10 cellular contexts compared by ENCODE assay signal in genomic region chr12:93990832-93991748, GRCh38.
DNase-seq lines count a peak whose midpoint lies in the region; ATAC-seq and TF ChIP-seq lines count a peak whose summit lies in the region.
"Had no signal": no experiment of that assay in that cellular context is flagged by ENCODE, and none has a peak within 500 bp of the region (broad histone marks: within the 10 kb centered on the region; RNA-seq: fewer than 3 reads in every experiment).

No MANE protein-coding gene starts in this region.

- H2AK5ac ChIP-seq in neuronal stem cell (ENCODE audit: low read depth, low read length): no peak overlapping the region

- H3K9me3 Mint-ChIP-seq in Caco-2 (ENCODE audit: unreplicated experiment): no peaks in the 10 kb centered on the region
- H3K9me3 Mint-ChIP-seq in stimulated activated effector memory CD8-positive, alpha-beta T cell treated with anti-CD3 and anti-CD28 coated beads, Interleukin-12 subunit alpha, Interleukin-12 subunit beta, amount 100 ng/mL, for 72 hours: no peaks in the 10 kb centered on the region
- H3K9me3 Mint-ChIP-seq in activated T-cell treated with anti-CD3 and anti-CD28 coated beads, Interleukin-2, amount 50 U/mL, for 24 hours: no peaks in the 10 kb centered on the region
- H3K9me3 Mint-ChIP-seq: activated B cell treated with CpG ODN at 0.5 μM for 24 hours; stimulated activated naive CD8-positive, alpha-beta T cell treated with anti-CD3 and anti-CD28 coated beads, Interleukin-15, Interleukin-2, amounts not matched to agents 100 ng/mL and 50 ng/mL, for 24 hours had no signal

- DNase-seq in Caco-2 (peak; percentile 49 to 53), Peyer's patch (peak in 2 of 3 donors; percentile 50 to 59), foreskin keratinocyte (no peak), neuronal stem cell (ENCODE audit: low spot score) (peak; percentile 43)
- no peak for DNase-seq in stimulated activated effector memory CD8-positive, alpha-beta T cell treated with anti-CD3 and anti-CD28 coated beads, Interleukin-12 subunit alpha, Interleukin-12 subunit beta, amount 100 ng/mL, for 72 hours (ENCODE audit: low spot score in 2 of 2)
- DNase-seq in activated T-cell treated with anti-CD3 and anti-CD28 coated beads, Interleukin-2, amount 50 U/mL, for 24 hours: no peak
- DNase-seq: activated B cell treated with CpG ODN at 0.5 μM for 24 hours had no signal

- TF ChIP-seq CTCF in Caco-2 (IDR thresholded peaks at IDR 0.05; ENCODE audit: insufficient read depth in 1 of 2, low read depth in 1 of 2, low read length in 1 of 2, severe bottlenecking in 1 of 2, unreplicated experiment in 1 of 2): peak in 1 of 2 experiments; percentile 32
- TF ChIP-seq CTCF in Peyer's patch (IDR thresholded peaks at IDR 0.05): peak in 4 of 6 experiments; percentile 9 to 57 (median 49)
- TF ChIP-seq CTCF in foreskin keratinocyte (conservative IDR thresholded peaks at IDR 0.05): peak; percentile 56

- H3K4me3 Mint-ChIP-seq in Caco-2 (ENCODE audit: unreplicated experiment): no peak overlapping the region
- H3K4me3 Mint-ChIP-seq in stimulated activated effector memory CD8-positive, alpha-beta T cell treated with anti-CD3 and anti-CD28 coated beads, Interleukin-12 subunit alpha, Interleukin-12 subunit beta, amount 100 ng/mL, for 72 hours: no peak overlapping the region
- no peak overlapping the region for H3K4me3 Mint-ChIP-seq in activated T-cell treated with anti-CD3 and anti-CD28 coated beads, Interleukin-2, amount 50 U/mL, for 24 hours
- H3K4me3 Mint-ChIP-seq: activated B cell treated with CpG ODN at 0.5 μM for 24 hours; stimulated activated naive CD8-positive, alpha-beta T cell treated with anti-CD3 and anti-CD28 coated beads, Interleukin-15, Interleukin-2, amounts not matched to agents 100 ng/mL and 50 ng/mL, for 24 hours had no signal

- ATAC-seq in foreskin keratinocyte: peak; percentile 21
- no peak for ATAC-seq in GM21723 (IDR thresholded peaks at IDR 0.05; ENCODE audit: unreplicated experiment)
- ATAC-seq in GM18505 (IDR thresholded peaks at IDR 0.05; ENCODE audit: unreplicated experiment): no peak
- no peak for ATAC-seq in stimulated activated effector memory CD8-positive, alpha-beta T cell treated with anti-CD3 and anti-CD28 coated beads, Interleukin-12 subunit alpha, Interleukin-12 subunit beta, amount 100 ng/mL, for 72 hours

- no CpG with 5 or more reads among the region's 20 CpGs for WGBS in neuronal stem cell (ENCODE audit: extremely low coverage in 2 of 2, insufficient read length in 2 of 2, insufficient replicate concordance in 1 of 2), 2 donors

- no peaks in the 10 kb centered on the region for H3K27me3 Mint-ChIP-seq in Caco-2 (ENCODE audit: insufficient read depth, unreplicated experiment)
- H3K27me3 Mint-ChIP-seq in activated T-cell treated with anti-CD3 and anti-CD28 coated beads, Interleukin-2, amount 50 U/mL, for 24 hours: no peaks in the 10 kb centered on the region
- H3K27me3 Mint-ChIP-seq: stimulated activated naive CD8-positive, alpha-beta T cell treated with anti-CD3 and anti-CD28 coated beads, Interleukin-15, Interleukin-2, amounts not matched to agents 100 ng/mL and 50 ng/mL, for 24 hours had no signal

- no peak overlapping the region for H2BK120ac ChIP-seq in neuronal stem cell (ENCODE audit: low read depth, low read length)

- H3K36me3 ChIP-seq in Caco-2 (ENCODE audit: control insufficient read depth, insufficient read depth, low read length) (no peaks in the 10 kb centered on the region), Peyer's patch (no peaks in the 10 kb centered on the region), neuronal stem cell (replicated peaks in 1 of 2; ENCODE audit: control insufficient read depth in 2 of 2, insufficient read depth in 2 of 2, low read length in 2 of 2) (no peaks in the 10 kb centered on the region)

- no peak overlapping the region for H3K23ac ChIP-seq in neuronal stem cell (ENCODE audit: low read depth, low read length, poor library complexity)

- H3K14ac ChIP-seq in neuronal stem cell (ENCODE audit: low read length): no peak overlapping the region

- no peaks in the 10 kb centered on the region for H3K27me3 ChIP-seq in Caco-2 (replicated peaks; ENCODE audit: control insufficient read depth, insufficient read depth, low read length)
- no peaks in the 10 kb centered on the region for H3K27me3 ChIP-seq in Peyer's patch
- H3K27me3 ChIP-seq in foreskin keratinocyte: no peaks in the 10 kb centered on the region
- no peaks in the 10 kb centered on the region for H3K27me3 ChIP-seq in neuronal stem cell (ENCODE audit: control insufficient read depth in 3 of 3, insufficient read depth in 3 of 3, low read depth in 1 of 3, low read length in 3 of 3)

- H3K4me1 ChIP-seq in Caco-2: no peaks in the 10 kb centered on the region
- H3K4me1 ChIP-seq in Peyer's patch: no peaks in the 10 kb centered on the region
- H3K4me1 ChIP-seq in foreskin keratinocyte: no peaks in the 10 kb centered on the region
- peaks cover 4 to 5% of the 10 kb centered on the region in 2 donors for H3K4me1 ChIP-seq in neuronal stem cell (ENCODE audit: control insufficient read depth in 2 of 2, insufficient read depth in 1 of 2, low read depth in 1 of 2, low read length in 2 of 2)

- no peak overlapping the region for H2BK5ac ChIP-seq in neuronal stem cell (ENCODE audit: low read length)

- BruUV-seq in Caco-2 (replicated peaks; lab: Mats Ljungman, UMichigan): no TSS peak

- H3K9ac ChIP-seq in neuronal stem cell (ENCODE audit: low read depth, low read length, poor library complexity): no peak overlapping the region

- POLR2A ChIA-PET in Caco-2 (lab: Charles Lee): no interaction called here

- H3K4ac ChIP-seq in neuronal stem cell (ENCODE audit: low read length): no peak overlapping the region

- intact Hi-C loops in Caco-2 (cut with micrococcal nuclease; ENCODE audit: unreplicated experiment): loop anchor here (5.0 kb wide), 2 partner anchors 86 to 111 kb away; no protein-coding TSS in a partner anchor

- H3K4me1 Mint-ChIP-seq in Caco-2 (ENCODE audit: low read depth, unreplicated experiment): no peaks in the 10 kb centered on the region
- H3K4me1 Mint-ChIP-seq in stimulated activated effector memory CD8-positive, alpha-beta T cell treated with anti-CD3 and anti-CD28 coated beads, Interleukin-12 subunit alpha, Interleukin-12 subunit beta, amount 100 ng/mL, for 72 hours: no peaks in the 10 kb centered on the region
- H3K4me1 Mint-ChIP-seq in activated T-cell treated with anti-CD3 and anti-CD28 coated beads, Interleukin-2, amount 50 U/mL, for 24 hours (ENCODE audit: low read depth): peaks cover 4% of the 10 kb centered on the region
- H3K4me1 Mint-ChIP-seq: activated B cell treated with CpG ODN at 0.5 μM for 24 hours had no signal

- peak overlapping the region; percentile 85 for H2AFZ ChIP-seq in neuronal stem cell (ENCODE audit: low read length)

- CTCF ChIA-PET in Caco-2 (lab: Charles Lee): interaction anchor here (0.6 to 1.7 kb wide), 5 partner anchors 84 to 408 kb away, joined by 3 to 7 read pairs (median 3); no protein-coding TSS in a partner anchor

- no peak overlapping the region for H3K27ac Mint-ChIP-seq in Caco-2 (ENCODE audit: unreplicated experiment)
- H3K27ac Mint-ChIP-seq in stimulated activated effector memory CD8-positive, alpha-beta T cell treated with anti-CD3 and anti-CD28 coated beads, Interleukin-12 subunit alpha, Interleukin-12 subunit beta, amount 100 ng/mL, for 72 hours: no peak overlapping the region
- H3K27ac Mint-ChIP-seq in activated T-cell treated with anti-CD3 and anti-CD28 coated beads, Interleukin-2, amount 50 U/mL, for 24 hours: no peak overlapping the region
- H3K27ac Mint-ChIP-seq: activated B cell treated with CpG ODN at 0.5 μM for 24 hours; stimulated activated naive CD8-positive, alpha-beta T cell treated with anti-CD3 and anti-CD28 coated beads, Interleukin-15, Interleukin-2, amounts not matched to agents 100 ng/mL and 50 ng/mL, for 24 hours had no signal

- no peak overlapping the region for H3K27ac ChIP-seq in Peyer's patch
- H3K27ac ChIP-seq in foreskin keratinocyte: no peak overlapping the region
- no peak overlapping the region for H3K27ac ChIP-seq in neuronal stem cell (replicated peaks; ENCODE audit: low read length)

- no peaks in the 10 kb centered on the region for H3K9me3 ChIP-seq in Caco-2
- H3K9me3 ChIP-seq in Peyer's patch: no peaks in the 10 kb centered on the region
- H3K9me3 ChIP-seq in neuronal stem cell (replicated peaks in 1 of 2; ENCODE audit: control insufficient read depth in 2 of 2, insufficient read depth in 1 of 2, low read depth in 1 of 2, low read length in 2 of 2): no peaks in the 10 kb centered on the region

- H3K18ac ChIP-seq in neuronal stem cell (ENCODE audit: low read length): peak overlapping the region; percentile 49

- no peak for TF ChIP-seq POLR2A in Peyer's patch (IDR thresholded peaks at IDR 0.05)
- no peak for TF ChIP-seq POLR2A in GM18505 (IDR thresholded peaks at IDR 0.05; ENCODE audit: borderline replicate concordance, extremely low read depth, insufficient read depth, insufficient read length)

- peaks cover 2% of the 10 kb centered on the region for H3K79me1 ChIP-seq in neuronal stem cell (ENCODE audit: low read depth, low read length)

- no peaks in the 10 kb centered on the region for H3K36me3 Mint-ChIP-seq in Caco-2 (ENCODE audit: insufficient read depth, unreplicated experiment)
- no peaks in the 10 kb centered on the region for H3K36me3 Mint-ChIP-seq in stimulated activated effector memory CD8-positive, alpha-beta T cell treated with anti-CD3 and anti-CD28 coated beads, Interleukin-12 subunit alpha, Interleukin-12 subunit beta, amount 100 ng/mL, for 72 hours
- H3K36me3 Mint-ChIP-seq in activated T-cell treated with anti-CD3 and anti-CD28 coated beads, Interleukin-2, amount 50 U/mL, for 24 hours (ENCODE audit: low read depth): no peaks in the 10 kb centered on the region

- H3K4me3 ChIP-seq in Caco-2 (ENCODE audit: low read depth, low read length): no peak overlapping the region
- H3K4me3 ChIP-seq in Peyer's patch: no peak overlapping the region
- no peak overlapping the region for H3K4me3 ChIP-seq in neuronal stem cell (ENCODE audit: low read length in 2 of 2)

- no peak overlapping the region for H4K8ac ChIP-seq in neuronal stem cell (ENCODE audit: low read depth, low read length)

- no peak overlapping the region for H4K91ac ChIP-seq in neuronal stem cell (ENCODE audit: low read depth, low read length, poor library complexity)

- no peak overlapping the region for H2BK12ac ChIP-seq in neuronal stem cell (ENCODE audit: low read length)

- H3K4me2 ChIP-seq in neuronal stem cell (ENCODE audit: insufficient read depth, low read length, poor library complexity, severe bottlenecking): no peak overlapping the region

- H2BK15ac ChIP-seq in neuronal stem cell (ENCODE audit: low read length): no peak overlapping the region

Comparison
In these comparisons a context has a peak if more than half of its experiments do, and no peak if none do; other contexts are left out.
1. DNase-seq: peak in Caco-2 (2 of 2), Peyer's patch (2 of 3) and neuronal stem cell (single experiment); none in foreskin keratinocyte (0 of 2), stimulated activated effector memory CD8-positive, alpha-beta T cell treated with anti-CD3 and anti-CD28 coated beads, Interleukin-12 subunit alpha, Interleukin-12 subunit beta, amount 100 ng/mL, for 72 hours (0 of 2) and activated T-cell treated with anti-CD3 and anti-CD28 coated beads, Interleukin-2, amount 50 U/mL, for 24 hours (single experiment).